Comparison of ENCODE assay signal across 25 cellular contexts in genomic region chr11:41074318-41074717, GRCh38.
"Had no signal": no experiment of that assay in that cellular context is flagged by ENCODE, and none has a peak within 500 bp of the region (broad histone marks: within the 10 kb centered on the region; RNA-seq: fewer than 3 reads in every experiment).

No MANE protein-coding gene starts in this region.

- H3K27ac ChIP-seq: neural progenitor cell, ovary, parathyroid adenoma, psoas muscle, right lobe of liver, sigmoid colon, stomach, suprapubic skin, testis, tibial artery, transverse colon, upper lobe of right lung, uterus had no signal

- ATAC-seq: natural killer cell; psoas muscle; right cardiac atrium; right lobe of liver; stimulated activated effector memory CD8-positive, alpha-beta T cell treated with anti-CD3 and anti-CD28 coated beads, Interleukin-12 subunit alpha, Interleukin-12 subunit beta, amount 100 ng/mL, for 72 hours; stimulated activated naive B cell treated with anti-CD40 and anti-IgM and Interleukin-4, amounts not matched to agents 10 μg/mL and 1 μg/mL and 100 μg/mL, for 72 hours; upper lobe of right lung had no signal

- H3K27me3 ChIP-seq: neural progenitor cell, ovary, right lobe of liver, sigmoid colon, stomach, suprapubic skin, testis, tibial artery, transverse colon, upper lobe of right lung, uterus had no signal

- H3K4me2 ChIP-seq: neural progenitor cell had no signal

- H3K9me3 ChIP-seq: ovary, psoas muscle, right lobe of liver, sigmoid colon, testis, transverse colon, upper lobe of right lung, uterus had no signal

- H2AFZ ChIP-seq: neural progenitor cell, parathyroid adenoma had no signal

- H3K4me1 ChIP-seq: neural progenitor cell, parathyroid adenoma, psoas muscle, right lobe of liver, sigmoid colon, stomach, suprapubic skin, testis, tibial artery, transverse colon, upper lobe of right lung, uterus had no signal

- H3K4me3 ChIP-seq: neural progenitor cell, ovary, psoas muscle, right lobe of liver, sigmoid colon, stomach, suprapubic skin, testis, tibial artery, transverse colon, upper lobe of right lung, uterus had no signal

- DNase-seq: natural killer cell; occipital lobe; ovary; posterior cingulate gyrus; psoas muscle; right cardiac atrium; right lobe of liver; sigmoid colon; small intestine; stimulated activated CD4-positive, alpha-beta T cell treated with anti-CD3 and anti-CD28 coated beads, Interleukin-15, amount 100 ng/mL, for 24 hours; stimulated activated CD4-positive, alpha-beta T cell treated with anti-CD3 and anti-CD28 coated beads, Interleukin-2, amount 100 ng/mL, for 24 hours; stimulated activated CD4-positive, alpha-beta T cell treated with anti-CD3 and anti-CD28 coated beads, Interleukin-2, amount 100 ng/mL, for 48 hours; stimulated activated CD4-positive, alpha-beta T cell treated with anti-CD3 and anti-CD28 coated beads, Interleukin-4, amount 100 ng/mL, for 24 hours; stimulated activated naive B cell treated with anti-CD40 and anti-IgM and Interleukin-4, amounts not matched to agents 10 μg/mL and 1 μg/mL and 100 μg/mL, for 72 hours; stimulated activated naive CD4-positive, alpha-beta T cell treated with Interleukin-2 at 50 U/mL for 16 hours; stomach; testis; tibial artery; transverse colon; upper lobe of right lung; uterus had no signal

- H3K9ac ChIP-seq: neural progenitor cell, parathyroid adenoma had no signal

- H3K36me3 ChIP-seq: neural progenitor cell, ovary, right lobe of liver, sigmoid colon, stomach, suprapubic skin, tibial artery, transverse colon, upper lobe of right lung, uterus had no signal

- H3K79me2 ChIP-seq: parathyroid adenoma had no signal
